31 cellular contexts compared by ENCODE assay signal in the genomic region with DNA sequence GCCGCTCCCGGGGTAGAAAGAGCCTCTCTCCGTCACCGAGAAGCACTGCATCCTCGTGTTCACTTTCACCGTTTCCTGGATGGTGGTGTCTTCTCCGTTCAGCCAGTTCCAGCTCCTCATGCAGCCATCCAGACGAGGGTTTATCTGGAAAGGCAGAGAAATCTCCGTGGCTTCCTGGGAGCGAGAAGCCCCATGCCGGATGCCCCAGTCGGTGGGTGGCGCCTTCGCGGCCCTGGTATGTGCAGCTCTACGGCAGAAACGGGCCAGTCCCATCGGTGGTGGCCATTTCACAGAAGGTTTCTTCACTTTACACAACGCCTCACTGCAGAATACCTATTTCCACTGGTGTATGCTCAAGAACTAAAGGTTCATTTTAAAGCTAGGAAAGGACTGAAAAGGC.
"Had no signal": no experiment of that assay in that cellular context is flagged by ENCODE, and none has a peak within 500 bp of the region (broad histone marks: within the 10 kb centered on the region; RNA-seq: fewer than 3 reads in every experiment).

No MANE protein-coding gene starts in this region.

- H3K4me3 ChIP-seq: ascending aorta, cardiac muscle cell, K562, Peyer's patch had no signal

- H3K27me3 ChIP-seq: ascending aorta, cardiac muscle cell, Peyer's patch had no signal

- DNase-seq: activated CD4-positive, alpha-beta T cell treated with anti-CD3 and anti-CD28 coated beads, Interleukin-2, amount 10 ng/mL, durations not matched to agents 24 days and 14 days; activated CD4-positive, alpha-beta T cell treated with anti-CD3 and anti-CD28 coated beads, Interleukin-2, amount 50 U/mL, for 4 hours; activated CD8-positive, alpha-beta T cell treated with anti-CD3 and anti-CD28 coated beads for 36 hours; activated effector memory CD4-positive, alpha-beta T cell treated with anti-CD3 and anti-CD28 coated beads, Interleukin-2, amount 50 U/mL, for 16 hours; activated naive CD4-positive, alpha-beta T cell; activated naive CD8-positive, alpha-beta T cell treated with anti-CD3 and anti-CD28 coated beads, Interleukin-2, amount 10 ng/mL, durations not matched to agents 7 days and 5 days; activated T-cell treated with anti-CD3 and anti-CD28 coated beads, Interleukin-2, amount 50 U/mL, for 1 hour; activated T-cell treated with anti-CD3 and anti-CD28 coated beads, Interleukin-2, amount 50 U/mL, for 72 hours; amygdala; IMR-90; NCI-H1092 treated with DMSO at 0.1 percent for 48 hours; NCI-H1417; NCI-H146; NCI-H187; NCI-H2029 treated with DMSO at 0.1 percent for 48 hours; NCI-H2107; NCI-H2171; NCI-H510A; NCI-H526; NCI-H748 treated with DMSO at 0.1 percent for 48 hours; NK-92 treated with Interleukin-12 subunit alpha and Interleukin-12 subunit beta, amount 100 ng/mL, for 24 hours; PC-3; Peyer's patch; SIG-M5; T-cell; T-helper 17 cell had no signal

- H3K27ac ChIP-seq: ascending aorta, cardiac muscle cell, Peyer's patch had no signal

- H3K9me3 ChIP-seq: ascending aorta, Peyer's patch had no signal

- ATAC-seq: activated CD8-positive, alpha-beta T cell treated with anti-CD3 and anti-CD28 coated beads for 36 hours; activated T-cell treated with anti-CD3 and anti-CD28 coated beads, Interleukin-2, amount 50 U/mL, for 72 hours; activated T-helper 17 cell treated with anti-CD3 and anti-CD28 coated beads, Interleukin-2, amount 50 U/mL, for 72 hours; K562; PC-3; SK-N-SH treated with all-trans-retinoic acid at 6 μM for 48 hours; T-cell; T-helper 17 cell had no signal
